Comparison of ENCODE assay signal across 8 cellular contexts in the genomic region with DNA sequence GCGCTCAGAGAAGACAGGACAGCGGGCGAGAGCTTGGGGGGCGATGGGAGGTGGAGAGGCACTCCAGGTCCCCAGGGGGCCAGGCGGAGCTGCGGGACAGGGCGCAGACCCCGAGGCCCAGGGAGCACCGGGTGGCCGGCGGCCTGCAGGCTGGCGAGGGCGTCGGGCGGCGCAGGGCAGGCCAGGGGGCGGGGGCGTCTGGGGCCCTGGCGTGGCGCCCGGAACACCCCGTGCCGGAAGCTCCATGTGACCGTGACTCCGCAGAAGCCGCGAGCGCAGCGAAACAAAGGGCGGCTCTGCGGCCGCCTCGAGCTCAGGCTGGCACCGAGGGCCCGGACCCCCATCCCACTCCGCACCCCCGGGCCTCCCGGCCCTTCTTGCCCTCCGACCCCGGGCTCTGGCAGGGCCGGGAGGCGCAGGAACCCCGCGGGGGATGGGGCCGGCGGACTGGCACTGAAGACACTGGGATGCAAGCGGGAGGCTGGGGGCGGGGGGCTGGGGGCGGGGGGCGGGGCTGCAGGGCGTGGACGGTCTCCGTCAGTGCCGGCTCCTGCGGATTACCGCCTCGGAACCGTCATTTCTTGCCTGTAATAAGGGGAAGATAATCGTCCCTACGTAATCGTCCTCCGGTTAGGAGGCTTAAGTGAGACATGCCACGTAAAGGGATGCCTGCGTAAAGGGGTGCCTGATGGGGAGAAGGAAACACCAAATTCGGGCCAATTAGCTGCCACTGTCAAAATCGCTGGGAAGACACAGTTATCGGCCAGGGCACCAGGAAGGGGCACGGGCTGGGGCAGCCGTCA. TPM values are rescaled to one million over a fixed set of nuclear protein-coding genes. Genes with fewer than 3 reads are reported as not detected.
A peak's percentile ranks its signal among the peaks of the same experiment; 100 is the strongest.
DNase-seq lines count a peak whose midpoint lies in the region; ATAC-seq and TF ChIP-seq lines count a peak whose summit lies in the region.

No MANE protein-coding gene starts in this region.

- peak; percentile 63 to 83 (median 75) for DNase-seq in CD8-positive, alpha-beta memory T cell
- peak in 1 of 2 experiments; percentile 74 for DNase-seq in PC-9
- peak; percentile 70 for DNase-seq in activated T-helper 2 cell treated with anti-CD3 and anti-CD28 coated beads, Interferon-gamma antibody, Interleukin-2, Interleukin-4, amounts not matched to agents 10 μg/mL and 5 μg/mL and 100 μg/mL, durations not matched to agents 14 hours and 24 hours and 36 hours (ENCODE audit: low spot score)
- DNase-seq in fibroblast of the aortic adventitia (ENCODE audit: low read depth) = peak; percentile 82
- peak; percentile 75 to 83 for DNase-seq in stimulated activated naive CD8-positive, alpha-beta T cell treated with anti-CD3 and anti-CD28 coated beads, Interleukin-15, amount 100 ng/mL, for 72 hours

- no peaks in the 10 kb centered on the region for H3K9me2 ChIP-seq in PC-9 (ENCODE audit: insufficient read depth)
- H3K9me2 ChIP-seq in neural cell (ENCODE audit: insufficient read depth, low read length) = no peaks in the 10 kb centered on the region

- peak overlapping the region; percentile 32 for H3K4me3 ChIP-seq in CD8-positive, alpha-beta memory T cell (ENCODE audit: low read length)
- H3K4me3 ChIP-seq in PC-9 (peak overlapping the region; percentile 42; the same call in 1 of the 2 replicates), fibroblast of the aortic adventitia (ENCODE audit: low read depth, low read length) (peak overlapping the region; percentile 35), neural cell (ENCODE audit: low read length) (peak overlapping the region; percentile 31)

- peaks cover 22% of the 10 kb centered on the region for H3K4me1 ChIP-seq in CD8-positive, alpha-beta memory T cell (ENCODE audit: insufficient read depth, low read length)
- peaks cover 36% of the 10 kb centered on the region for H3K4me1 ChIP-seq in PC-9 (replicated peaks; ENCODE audit: insufficient read depth)

- peak overlapping the region; percentile 91 to 100 (median 95) for H3K27ac Mint-ChIP-seq in CD8-positive, alpha-beta memory T cell
- peak overlapping the region; percentile 98 for H3K27ac Mint-ChIP-seq in activated T-helper 2 cell treated with anti-CD3 and anti-CD28 coated beads, Interferon-gamma antibody, Interleukin-2, Interleukin-4, amounts not matched to agents 10 μg/mL and 5 μg/mL and 100 μg/mL, durations not matched to agents 14 hours and 24 hours and 36 hours
- peak overlapping the region; percentile 97 to 99 for H3K27ac Mint-ChIP-seq in stimulated activated naive CD8-positive, alpha-beta T cell treated with anti-CD3 and anti-CD28 coated beads, Interleukin-15, amount 100 ng/mL, for 72 hours

- no peaks in the 10 kb centered on the region for H3K36me3 Mint-ChIP-seq in CD8-positive, alpha-beta memory T cell
- no peaks in the 10 kb centered on the region for H3K36me3 Mint-ChIP-seq in activated T-helper 2 cell treated with anti-CD3 and anti-CD28 coated beads, Interferon-gamma antibody, Interleukin-2, Interleukin-4, amounts not matched to agents 10 μg/mL and 5 μg/mL and 100 μg/mL, durations not matched to agents 14 hours and 24 hours and 36 hours (ENCODE audit: low read depth)

- CTCF ChIA-PET in CD8-positive, alpha-beta memory T cell (lab: Charles Lee) = interaction anchor here (0.6 to 2.7 kb wide), 7 partner anchors 12 to 113 kb away, joined by 3 to 11 read pairs (median 6); a partner anchor contains a TSS
- CTCF ChIA-PET in PC-9 (lab: Charles Lee) = no interaction called here

- no peaks in the 10 kb centered on the region for H3K9me3 Mint-ChIP-seq in CD8-positive, alpha-beta memory T cell
- H3K9me3 Mint-ChIP-seq in activated T-helper 2 cell treated with anti-CD3 and anti-CD28 coated beads, Interferon-gamma antibody, Interleukin-2, Interleukin-4, amounts not matched to agents 10 μg/mL and 5 μg/mL and 100 μg/mL, durations not matched to agents 14 hours and 24 hours and 36 hours = no peaks in the 10 kb centered on the region
- H3K9me3 Mint-ChIP-seq in stimulated activated naive CD8-positive, alpha-beta T cell treated with anti-CD3 and anti-CD28 coated beads, Interleukin-15, amount 100 ng/mL, for 72 hours = no peaks in the 10 kb centered on the region

- H3K79me2 ChIP-seq in PC-9 (ENCODE audit: low read depth) (no peaks in the 10 kb centered on the region), neural cell (replicated peaks; ENCODE audit: insufficient read depth, low read length) (no peaks in the 10 kb centered on the region)

- TF ChIP-seq EP300 in neural cell (conservative IDR thresholded peaks at IDR 0.05; ENCODE audit: poor library complexity, severe bottlenecking) = no peak

- H3K4me2 ChIP-seq in PC-9 = peak overlapping the region; percentile 72
- no peak overlapping the region for H3K4me2 ChIP-seq in neural cell (ENCODE audit: low read length)

- no peak for TF ChIP-seq RAD21 in neural cell (conservative IDR thresholded peaks at IDR 0.05)

- H3K9ac ChIP-seq in neural cell (ENCODE audit: low read length) = peak overlapping the region; percentile 51

- POLR2A ChIA-PET in CD8-positive, alpha-beta memory T cell (lab: Charles Lee) = interaction anchor here (0.6 to 3.0 kb wide), 7 partner anchors 17 to 110 kb away, joined by 3 to 39 read pairs (median 3); a partner anchor contains a TSS
- POLR2A ChIA-PET in PC-9 (lab: Charles Lee; ENCODE audit: unreplicated experiment) = interaction anchor here (0.5 to 0.8 kb wide), 4 partner anchors 27 to 267 kb away, joined by 3 to 20 read pairs (median 5); no protein-coding TSS in a partner anchor

- H3K4me3 Mint-ChIP-seq in CD8-positive, alpha-beta memory T cell = peak overlapping the region; percentile 75 to 94 (median 88)
- H3K4me3 Mint-ChIP-seq in activated T-helper 2 cell treated with anti-CD3 and anti-CD28 coated beads, Interferon-gamma antibody, Interleukin-2, Interleukin-4, amounts not matched to agents 10 μg/mL and 5 μg/mL and 100 μg/mL, durations not matched to agents 14 hours and 24 hours and 36 hours (ENCODE audit: low read depth) = peak overlapping the region; percentile 82
- H3K4me3 Mint-ChIP-seq in stimulated activated naive CD8-positive, alpha-beta T cell treated with anti-CD3 and anti-CD28 coated beads, Interleukin-15, amount 100 ng/mL, for 72 hours = peak overlapping the region; percentile 86 to 92

- ATAC-seq in GM19438 (IDR thresholded peaks at IDR 0.05; ENCODE audit: low read depth, unreplicated experiment) (peak; percentile 75), HG03558 (IDR thresholded peaks at IDR 0.05; ENCODE audit: extremely low read depth, unreplicated experiment) (peak; percentile 68)
- peak; percentile 85 for ATAC-seq in stimulated activated naive CD8-positive, alpha-beta T cell treated with anti-CD3 and anti-CD28 coated beads, Interleukin-15, amount 100 ng/mL, for 72 hours

- H3K27ac ChIP-seq in CD8-positive, alpha-beta memory T cell (ENCODE audit: low read depth, low read length) = peak overlapping the region; percentile 53
- H3K27ac ChIP-seq in PC-9 (peak overlapping the region; percentile 27; the same call in 1 of the 2 replicates), neural cell (ENCODE audit: low read length) (no peak overlapping the region)

- no peaks in the 10 kb centered on the region for H3K27me3 ChIP-seq in CD8-positive, alpha-beta memory T cell (ENCODE audit: insufficient read depth, low read length, poor library complexity, severe bottlenecking)
- H3K27me3 ChIP-seq in PC-9 (ENCODE audit: insufficient read depth, low read depth) = no peaks in the 10 kb centered on the region
- no peaks in the 10 kb centered on the region for H3K27me3 ChIP-seq in neural cell (ENCODE audit: insufficient read depth, low read depth, low read length)

- BruUV-seq in PC-9 (replicated peaks; lab: Mats Ljungman, UMichigan) = TSS peak; percentile 52

- peaks cover 0 to 1% of the 10 kb centered on the region in 2 donors for H3K27me3 Mint-ChIP-seq in CD8-positive, alpha-beta memory T cell
- no peaks in the 10 kb centered on the region for H3K27me3 Mint-ChIP-seq in activated T-helper 2 cell treated with anti-CD3 and anti-CD28 coated beads, Interferon-gamma antibody, Interleukin-2, Interleukin-4, amounts not matched to agents 10 μg/mL and 5 μg/mL and 100 μg/mL, durations not matched to agents 14 hours and 24 hours and 36 hours (ENCODE audit: low read depth)
- no peaks in the 10 kb centered on the region for H3K27me3 Mint-ChIP-seq in stimulated activated naive CD8-positive, alpha-beta T cell treated with anti-CD3 and anti-CD28 coated beads, Interleukin-15, amount 100 ng/mL, for 72 hours

- no peaks in the 10 kb centered on the region for H3K36me3 ChIP-seq in CD8-positive, alpha-beta memory T cell (ENCODE audit: insufficient read depth, low read length)
- no peaks in the 10 kb centered on the region for H3K36me3 ChIP-seq in PC-9 (ENCODE audit: low read depth)
- H3K36me3 ChIP-seq in neural cell (ENCODE audit: insufficient read depth, low read length) = no peaks in the 10 kb centered on the region

- H4K20me1 ChIP-seq in PC-9 (ENCODE audit: insufficient read depth) (no peaks in the 10 kb centered on the region), neural cell (ENCODE audit: insufficient read depth) (no peaks in the 10 kb centered on the region)

- no peak overlapping the region for H2AFZ ChIP-seq in PC-9
- peak overlapping the region; percentile 21 for H2AFZ ChIP-seq in neural cell (ENCODE audit: low read depth, low read length)

- TF ChIP-seq CTCF in PC-9 (conservative IDR thresholded peaks at IDR 0.05) = no peak
- no peak for TF ChIP-seq CTCF in fibroblast of the aortic adventitia (IDR thresholded peaks at IDR 0.05; ENCODE audit: insufficient read depth, low read length)
- no peak for TF ChIP-seq CTCF in neural cell (IDR thresholded peaks at IDR 0.05; ENCODE audit: poor library complexity, severe bottlenecking)

- peaks cover 12 to 27% (median 17%) of the 10 kb centered on the region in 3 donors for H3K4me1 Mint-ChIP-seq in CD8-positive, alpha-beta memory T cell
- peaks cover 28% of the 10 kb centered on the region for H3K4me1 Mint-ChIP-seq in activated T-helper 2 cell treated with anti-CD3 and anti-CD28 coated beads, Interferon-gamma antibody, Interleukin-2, Interleukin-4, amounts not matched to agents 10 μg/mL and 5 μg/mL and 100 μg/mL, durations not matched to agents 14 hours and 24 hours and 36 hours (ENCODE audit: low read depth)
- H3K4me1 Mint-ChIP-seq in stimulated activated naive CD8-positive, alpha-beta T cell treated with anti-CD3 and anti-CD28 coated beads, Interleukin-15, amount 100 ng/mL, for 72 hours = peaks cover 49% of the 10 kb centered on the region

- intact Hi-C loops in PC-9 (cut with micrococcal nuclease; ENCODE audit: unreplicated experiment) = no loop called here
- intact Hi-C loops in activated T-helper 2 cell treated with anti-CD3 and anti-CD28 coated beads, Interferon-gamma antibody, Interleukin-2, Interleukin-4, amounts not matched to agents 10 μg/mL and 5 μg/mL and 100 μg/mL, durations not matched to agents 14 hours and 24 hours and 36 hours (cut with micrococcal nuclease) = loop anchor here (1.0 to 2.0 kb wide), 3 partner anchors 17 to 108 kb away; no protein-coding TSS in a partner anchor

- H3F3A ChIP-seq in PC-9 (ENCODE audit: insufficient read depth, low read depth) = peaks cover 27% of the 10 kb centered on the region; the same call in 1 of the 2 replicates
- H3F3A ChIP-seq in neural cell (ENCODE audit: insufficient read depth, low read length, poor library complexity, severe bottlenecking) = no peaks in the 10 kb centered on the region

- no peaks in the 10 kb centered on the region for H3K9me3 ChIP-seq in CD8-positive, alpha-beta memory T cell (ENCODE audit: low read length)
- H3K9me3 ChIP-seq in PC-9 (ENCODE audit: insufficient read depth, low read depth) (no peaks in the 10 kb centered on the region), neural cell (ENCODE audit: low read length) (no peaks in the 10 kb centered on the region)

RNA-seq across cellular contexts. Expression of a gene that starts 19.2 kb away (rescaled TPM):
- 1 to 10 TPM in 1 of 2 experiments, under 1 TPM in 1; 0.63 to 1.4 TPM for total RNA-seq in CD8-positive, alpha-beta memory T cell
- not detected for polyA plus RNA-seq in CD8-positive, alpha-beta memory T cell
- total RNA-seq in PC-9 (2021) = 2.3 TPM in 2 replicates
- total RNA-seq in activated T-helper 2 cell treated with anti-CD3 and anti-CD28 coated beads, Interferon-gamma antibody, Interleukin-2, Interleukin-4, amounts not matched to agents 10 μg/mL and 5 μg/mL and 100 μg/mL, durations not matched to agents 14 hours and 24 hours and 36 hours = 0.48 and 1.3 TPM in 2 replicates
- total RNA-seq in fibroblast of the aortic adventitia (ENCODE audit: low replicate concordance) = 0.27 TPM in 1 of 2 replicates, not detected in the other
- not detected in 2 replicates for polyA plus RNA-seq in neural cell
- polyA minus RNA-seq in neural cell = 0.97 TPM in 1 of 2 replicates, not detected in the other

RNA-seq across cellular contexts. Expression of a gene that starts 27.5 kb away (rescaled TPM):
- 10 to 100 TPM; 22.3 to 22.8 TPM for total RNA-seq in CD8-positive, alpha-beta memory T cell
- polyA plus RNA-seq in CD8-positive, alpha-beta memory T cell = 36.0 TPM
- total RNA-seq in PC-9 (2021) = 417 and 428 TPM in 2 replicates
- total RNA-seq in activated T-helper 2 cell treated with anti-CD3 and anti-CD28 coated beads, Interferon-gamma antibody, Interleukin-2, Interleukin-4, amounts not matched to agents 10 μg/mL and 5 μg/mL and 100 μg/mL, durations not matched to agents 14 hours and 24 hours and 36 hours = 145 and 146 TPM in 2 replicates
- 131 and 144 TPM in 2 replicates for total RNA-seq in fibroblast of the aortic adventitia (ENCODE audit: low replicate concordance)
- polyA plus RNA-seq in neural cell = not detected in 2 replicates
- polyA minus RNA-seq in neural cell = not detected in 2 replicates
